Comparison of ENCODE assay signal across 1 cellular context in genomic region chr10:72315611-72316385, GRCh38.
TF ChIP-seq lines count a peak whose summit lies in the region.

No MANE protein-coding gene starts in this region.

TF ChIP-seq in GM23338, 12 proteins besides CTCF, POLR2A, EP300 and RAD21 (continued from another document):
- TF ChIP-seq REST (IDR thresholded peaks at IDR 0.05; ENCODE audit: unreplicated experiment) (no peak), ZNF331 (CRISPR knock-in tag; IDR thresholded peaks at IDR 0.05; ENCODE audit: low read depth) (no peak), POLR2AphosphoS5 (IDR thresholded peaks at IDR 0.05; ENCODE audit: low read depth) (no peak), STAT1 (IDR thresholded peaks at IDR 0.05; ENCODE audit: unreplicated experiment) (no peak)
